In genomic region chr2:144595686-144596073, GRCh38 we compare ENCODE assay signal across 11 cellular contexts.
DNase-seq lines count a peak whose midpoint lies in the region; ATAC-seq, FAIRE-seq and TF ChIP-seq lines count a peak whose summit lies in the region.
"Had no signal": no experiment of that assay in that cellular context is flagged by ENCODE, and none has a peak within 500 bp of the region (broad histone marks: within the 10 kb centered on the region; RNA-seq: fewer than 3 reads in every experiment).

No MANE protein-coding gene starts in this region.

- H3K4me1 ChIP-seq in Karpas-422 (ENCODE audit: low read length): peaks cover 43% of the 10 kb centered on the region
- peaks cover 38% of the 10 kb centered on the region for H3K4me1 ChIP-seq in endothelial cell of umbilical vein (ENCODE audit: control insufficient read depth, extremely low read depth, insufficient read depth, low read length)

- H3K9me1 ChIP-seq in endothelial cell of umbilical vein (replicated peaks; ENCODE audit: control insufficient read depth, extremely low read depth, insufficient read depth, low read length): no peaks in the 10 kb centered on the region

- H3K79me2 ChIP-seq in Karpas-422 (ENCODE audit: low read length) (no peaks in the 10 kb centered on the region), endothelial cell of umbilical vein (ENCODE audit: control insufficient read depth, insufficient read depth, low read length) (no peaks in the 10 kb centered on the region)

- TF ChIP-seq CTCF in endothelial cell of umbilical vein (IDR thresholded peaks at IDR 0.05; ENCODE audit: extremely low read depth in 1 of 2, insufficient read depth in 1 of 2, low read depth in 1 of 2, low read length in 2 of 2): no peak

- H3K27ac ChIP-seq in Karpas-422 (ENCODE audit: low read length) (peak overlapping the region; percentile 45; the same call in 1 of the 2 replicates), endothelial cell of umbilical vein (ENCODE audit: insufficient read depth, low read depth, low read length) (peak overlapping the region; percentile 71)
- H3K27ac ChIP-seq: 22Rv1 had no signal

- CTCF ChIA-PET in endothelial cell of umbilical vein (lab: Charles Lee): interaction anchor here (0.9 to 2.6 kb wide), 6 partner anchors 12 to 76 kb away, joined by 3 to 17 read pairs (median 5); partner anchors contain the start of gene ZEB2

- H3K9ac ChIP-seq in Karpas-422 (ENCODE audit: low read length): peak overlapping the region; percentile 63
- H3K9ac ChIP-seq in endothelial cell of umbilical vein (replicated peaks; ENCODE audit: extremely low read depth, insufficient read depth, low read length): no peak overlapping the region

- no peak for FAIRE-seq in endothelial cell of umbilical vein (lab: Jason Lieb, UNC)

- no TSS peak for BruUV-seq in endothelial cell of umbilical vein (replicated peaks; lab: Mats Ljungman, UMichigan)

- H3K9me3 ChIP-seq in Karpas-422 (ENCODE audit: low read length) (no peaks in the 10 kb centered on the region), endothelial cell of umbilical vein (replicated peaks; ENCODE audit: control insufficient read depth, insufficient read depth, low read length) (no peaks in the 10 kb centered on the region)
- H3K9me3 ChIP-seq: transverse colon had no signal

- H3K4me3 Mint-ChIP-seq in stimulated activated memory B cell treated with anti-CD40 and anti-IgM and Interleukin-4, amounts not matched to agents 10 μg/mL and 1 μg/mL and 100 μg/mL, for 72 hours: peak overlapping the region; percentile 31

- POLR2A ChIA-PET in endothelial cell of umbilical vein (lab: Charles Lee): no interaction called here

- H3K4me2 ChIP-seq in Karpas-422 (ENCODE audit: low read depth, low read length, poor library complexity, severe bottlenecking): peak overlapping the region; percentile 93
- peak overlapping the region; percentile 69 for H3K4me2 ChIP-seq in endothelial cell of umbilical vein (ENCODE audit: insufficient read depth, low read length)

- H3K27ac Mint-ChIP-seq in stimulated activated memory B cell treated with anti-CD40 and anti-IgM and Interleukin-4, amounts not matched to agents 10 μg/mL and 1 μg/mL and 100 μg/mL, for 72 hours: no peak overlapping the region

- peak overlapping the region; percentile 83 for H2AFZ ChIP-seq in Karpas-422 (ENCODE audit: low read length)
- no peak overlapping the region for H2AFZ ChIP-seq in endothelial cell of umbilical vein (ENCODE audit: low read depth, low read length)

- no peaks in the 10 kb centered on the region for H3K27me3 ChIP-seq in Karpas-422 (ENCODE audit: low read length)
- H3K27me3 ChIP-seq in endothelial cell of umbilical vein (ENCODE audit: control insufficient read depth in 2 of 2, insufficient read depth in 2 of 2, low read length in 2 of 2): no peaks in the 10 kb centered on the region
- H3K27me3 ChIP-seq: transverse colon had no signal

- intact Hi-C loops in endothelial cell of umbilical vein (cut with micrococcal nuclease) (loop anchor here (1.0 to 5.0 kb wide), 9 partner anchors 12 to 1157 kb away; a partner anchor contains a TSS), posterior cingulate gyrus (cut with DNase I) (no loop called here)

- peak; percentile 54 for DNase-seq in DMS53 (lab: John Stamatoyannopoulos, UW)
- no peak for DNase-seq in DMS53 treated with DMSO at 0.1 percent for 48 hours (lab: John Stamatoyannopoulos, UW; ENCODE audit: unreplicated experiment)
- peak; percentile 77 for DNase-seq in Karpas-422
- DNase-seq in endothelial cell of umbilical vein (ENCODE audit: low read depth, low spot score): no peak
- DNase-seq in A172 (ENCODE audit: low spot score): no peak
- no peak for DNase-seq in posterior cingulate gyrus
- no peak for DNase-seq in HK-2 (ENCODE audit: unreplicated experiment)
- DNase-seq: central memory CD4-positive, alpha-beta T cell; transverse colon had no signal

- peaks cover 3% of the 10 kb centered on the region for H3K9me3 Mint-ChIP-seq in stimulated activated memory B cell treated with anti-CD40 and anti-IgM and Interleukin-4, amounts not matched to agents 10 μg/mL and 1 μg/mL and 100 μg/mL, for 72 hours

- dilution Hi-C loops in endothelial cell of umbilical vein (cut with MboI; ENCODE audit: extremely low pct_ligation_motif_present, low sequenced_read_pairs): no loop called here

- no peak for TF ChIP-seq POLR2A in endothelial cell of umbilical vein (IDR thresholded peaks at IDR 0.05; ENCODE audit: low read depth, low read length)

- peak; percentile 12 for ATAC-seq in stimulated activated memory B cell treated with anti-CD40 and anti-IgM and Interleukin-4, amounts not matched to agents 10 μg/mL and 1 μg/mL and 100 μg/mL, for 72 hours

- H3K36me3 Mint-ChIP-seq in stimulated activated memory B cell treated with anti-CD40 and anti-IgM and Interleukin-4, amounts not matched to agents 10 μg/mL and 1 μg/mL and 100 μg/mL, for 72 hours: no peaks in the 10 kb centered on the region

- H3K9me2 ChIP-seq in Karpas-422 (replicated peaks; ENCODE audit: insufficient read depth, low read length): no peaks in the 10 kb centered on the region

- H4K20me1 ChIP-seq in Karpas-422 (ENCODE audit: insufficient read depth, low read depth, low read length) (no peaks in the 10 kb centered on the region), endothelial cell of umbilical vein (replicated peaks; ENCODE audit: control insufficient read depth, extremely low read depth, insufficient read depth, low read length) (no peaks in the 10 kb centered on the region)

- peaks cover 19% of the 10 kb centered on the region for H3K4me1 Mint-ChIP-seq in stimulated activated memory B cell treated with anti-CD40 and anti-IgM and Interleukin-4, amounts not matched to agents 10 μg/mL and 1 μg/mL and 100 μg/mL, for 72 hours

- H3K36me3 ChIP-seq in Karpas-422 (ENCODE audit: insufficient read depth, low read length): no peaks in the 10 kb centered on the region
- no peaks in the 10 kb centered on the region for H3K36me3 ChIP-seq in endothelial cell of umbilical vein (ENCODE audit: control insufficient read depth in 2 of 2, extremely low read depth in 1 of 2, insufficient read depth in 2 of 2, low read length in 2 of 2)
- H3K36me3 ChIP-seq: transverse colon had no signal

- H3K27me3 Mint-ChIP-seq in stimulated activated memory B cell treated with anti-CD40 and anti-IgM and Interleukin-4, amounts not matched to agents 10 μg/mL and 1 μg/mL and 100 μg/mL, for 72 hours: no peaks in the 10 kb centered on the region

- H3K4me3 ChIP-seq in Karpas-422 (ENCODE audit: low read length) (peak overlapping the region; percentile 63), endothelial cell of umbilical vein (replicated peaks in 1 of 3; ENCODE audit: insufficient read depth in 1 of 3, low read depth in 1 of 3, low read length in 3 of 3) (no peak overlapping the region)
- H3K4me3 ChIP-seq: transverse colon had no signal

TF ChIP-seq in endothelial cell of umbilical vein, 7 proteins besides CTCF, POLR2A, EP300 and RAD21:
- no peak for TF ChIP-seq FOS (IDR thresholded peaks at IDR 0.05; ENCODE audit: borderline replicate concordance, insufficient read depth, low read length)
- TF ChIP-seq EZH2 (IDR thresholded peaks at IDR 0.05; ENCODE audit: borderline replicate concordance, low read depth, low read length, severe bottlenecking): no peak
- TF ChIP-seq POLR2AphosphoS5 (IDR thresholded peaks at IDR 0.05; ENCODE audit: insufficient read depth, low read depth, low read length): no peak
- no peak for TF ChIP-seq JUN (IDR thresholded peaks at IDR 0.05; ENCODE audit: borderline replicate concordance, insufficient read depth, insufficient read length, low read depth)
- no peak for TF ChIP-seq GATA2 (IDR thresholded peaks at IDR 0.05; ENCODE audit: insufficient read depth, insufficient read length, low read depth, low read length)
- TF ChIP-seq MYC (IDR thresholded peaks at IDR 0.05; ENCODE audit: low read depth, low read length): no peak
- no peak for TF ChIP-seq MAX (IDR thresholded peaks at IDR 0.05; ENCODE audit: insufficient read depth, insufficient read length)

Comparison
In these comparisons a context has a peak if more than half of its experiments do, and no peak if none do; other contexts are left out.
1. DNase-seq: peak in DMS53 (single experiment) and Karpas-422 (single experiment); none in DMS53 treated with DMSO at 0.1 percent for 48 hours (single experiment), endothelial cell of umbilical vein (single experiment), A172 (single experiment), posterior cingulate gyrus (0 of 10) and HK-2 (single experiment).